Comparison of ENCODE assay signal across 8 cellular contexts in genomic region chr10:96513686-96514551, GRCh38. TPM values are rescaled to one million over a fixed set of nuclear protein-coding genes. Genes with fewer than 3 reads are reported as not detected.
DNase-seq lines count a peak whose midpoint lies in the region; ATAC-seq and TF ChIP-seq lines count a peak whose summit lies in the region.

Gene TLL2 (minus strand): TSS chr10:96513926. CDS start chr10:96513685, 241 bp downstream.

- DNase-seq in Caco-2 (peak; percentile 94 to 96), NCI-H82 (lab: John Stamatoyannopoulos, UW) (peak; percentile 91), mesendoderm (peak; percentile 97)
- DNase-seq in activated CD8-positive, alpha-beta T cell treated with anti-CD3 and anti-CD28 coated beads, Interleukin-2, amount 10 ng/mL, durations not matched to agents 7 days and 5 days: peak; percentile 65
- peak; percentile 56 to 60 for DNase-seq in stimulated activated CD8-positive, alpha-beta memory T cell treated with anti-CD3 and anti-CD28 coated beads, Interleukin-2, amount 100 ng/mL, for 48 hours (ENCODE audit: low read depth in 2 of 2)

- intact Hi-C loops in Caco-2 (cut with micrococcal nuclease; ENCODE audit: unreplicated experiment): no loop called here

- H3K27me3 ChIP-seq in Caco-2 (replicated peaks; ENCODE audit: control insufficient read depth, insufficient read depth, low read length): no peaks in the 10 kb centered on the region; the same call in 1 of the 2 replicates
- H3K27me3 ChIP-seq in endocrine pancreas (ENCODE audit: control insufficient read depth, insufficient read depth, low read length): no peaks in the 10 kb centered on the region
- H3K27me3 ChIP-seq in mesendoderm (ENCODE audit: insufficient read depth, low read length, poor library complexity): peaks cover 14% of the 10 kb centered on the region

- H3K4me3 Mint-ChIP-seq in Caco-2 (ENCODE audit: unreplicated experiment): peak within 1 kb of the TSS; percentile 82
- peak within 1 kb of the TSS; percentile 51 for H3K4me3 Mint-ChIP-seq in activated CD8-positive, alpha-beta T cell treated with anti-CD3 and anti-CD28 coated beads, Interleukin-2, amount 10 ng/mL, durations not matched to agents 7 days and 5 days

- no peak within 1 kb of the TSS for H3K4ac ChIP-seq in mesendoderm (ENCODE audit: low read depth, low read length)

- H3K9me3 ChIP-seq in Caco-2 (no peaks in the 10 kb centered on the region), endocrine pancreas (ENCODE audit: control insufficient read depth, low read length) (no peaks in the 10 kb centered on the region)

- H2AK5ac ChIP-seq in mesendoderm (ENCODE audit: low read length): no peak within 1 kb of the TSS

- H3K27ac ChIP-seq in mesendoderm (ENCODE audit: low read depth, low read length): no peak within 1 kb of the TSS

- no peaks in the 10 kb centered on the region for H3K79me1 ChIP-seq in mesendoderm (ENCODE audit: low read length)

- WGBS in mesendoderm (ENCODE audit: extremely low coverage, insufficient coverage, low lambda C conversion rate): no CpG with 5 or more reads among the region's 69 CpGs

- no peak within 1 kb of the TSS for H2BK120ac ChIP-seq in mesendoderm (ENCODE audit: low read depth, low read length)

- peak; percentile 41 to 58 for TF ChIP-seq CTCF in Caco-2 (IDR thresholded peaks at IDR 0.05; ENCODE audit: insufficient read depth in 1 of 2, low read depth in 1 of 2, low read length in 1 of 2, severe bottlenecking in 1 of 2, unreplicated experiment in 1 of 2)

- CTCF ChIA-PET in Caco-2 (lab: Charles Lee): interaction anchor here (0.5 to 2.7 kb wide), 23 partner anchors 10 to 911 kb away, joined by 3 to 20 read pairs (median 4); partner anchors contain the start of gene TM9SF3
- CTCF ChIA-PET in activated CD8-positive, alpha-beta T cell treated with anti-CD3 and anti-CD28 coated beads, Interleukin-2, amount 10 ng/mL, durations not matched to agents 7 days and 5 days (lab: Charles Lee): interaction anchor here (0.7 to 2.7 kb wide), 20 partner anchors 9 to 672 kb away, joined by 3 to 16 read pairs (median 4); no protein-coding TSS in a partner anchor

- peak within 1 kb of the TSS; percentile 67 for H3K4me2 ChIP-seq in mesendoderm (ENCODE audit: low read length)

- peaks cover 4% of the 10 kb centered on the region for H3K27me3 Mint-ChIP-seq in Caco-2 (ENCODE audit: insufficient read depth, unreplicated experiment)
- H3K27me3 Mint-ChIP-seq in activated CD8-positive, alpha-beta T cell treated with anti-CD3 and anti-CD28 coated beads, Interleukin-2, amount 10 ng/mL, durations not matched to agents 7 days and 5 days (ENCODE audit: low read depth): peaks cover 46% of the 10 kb centered on the region

- no peaks in the 10 kb centered on the region for H3K9me3 Mint-ChIP-seq in Caco-2 (ENCODE audit: unreplicated experiment)
- H3K9me3 Mint-ChIP-seq in activated CD8-positive, alpha-beta T cell treated with anti-CD3 and anti-CD28 coated beads, Interleukin-2, amount 10 ng/mL, durations not matched to agents 7 days and 5 days (ENCODE audit: insufficient read depth): no peaks in the 10 kb centered on the region

- peak within 1 kb of the TSS; percentile 23 for H3K9ac ChIP-seq in endocrine pancreas (ENCODE audit: control insufficient read depth, insufficient read depth, low read length)
- H3K9ac ChIP-seq in mesendoderm (ENCODE audit: low read length): peak within 1 kb of the TSS; percentile 54

- peak within 1 kb of the TSS; percentile 83 for H3K56ac ChIP-seq in mesendoderm (ENCODE audit: low read length)

- H3K18ac ChIP-seq in mesendoderm (ENCODE audit: low read length): no peak within 1 kb of the TSS

- peak; percentile 85 for ATAC-seq in GM19455 (IDR thresholded peaks at IDR 0.05; ENCODE audit: unreplicated experiment)
- ATAC-seq in HG03571 (IDR thresholded peaks at IDR 0.05; ENCODE audit: unreplicated experiment): peak; percentile 55
- ATAC-seq in activated CD8-positive, alpha-beta T cell treated with anti-CD3 and anti-CD28 coated beads, Interleukin-2, amount 10 ng/mL, durations not matched to agents 7 days and 5 days: peak; percentile 83

- no peak within 1 kb of the TSS for H4K5ac ChIP-seq in mesendoderm (ENCODE audit: low read length)

- H3K27ac Mint-ChIP-seq in Caco-2 (ENCODE audit: unreplicated experiment): no peak within 1 kb of the TSS
- no peak within 1 kb of the TSS for H3K27ac Mint-ChIP-seq in activated CD8-positive, alpha-beta T cell treated with anti-CD3 and anti-CD28 coated beads, Interleukin-2, amount 10 ng/mL, durations not matched to agents 7 days and 5 days

- no peaks in the 10 kb centered on the region for H3K79me2 ChIP-seq in mesendoderm (ENCODE audit: control insufficient read depth, insufficient read depth, low read length)

- H3K4me1 ChIP-seq in Caco-2 (peaks cover 3% of the 10 kb centered on the region; the same call in 1 of the 2 replicates), endocrine pancreas (ENCODE audit: control insufficient read depth, insufficient read depth, low read length) (no peaks in the 10 kb centered on the region), mesendoderm (ENCODE audit: control insufficient read depth, low read depth, low read length) (no peaks in the 10 kb centered on the region)

- peaks cover 25% of the 10 kb centered on the region for H3K36me3 Mint-ChIP-seq in Caco-2 (ENCODE audit: insufficient read depth, unreplicated experiment)
- H3K36me3 Mint-ChIP-seq in activated CD8-positive, alpha-beta T cell treated with anti-CD3 and anti-CD28 coated beads, Interleukin-2, amount 10 ng/mL, durations not matched to agents 7 days and 5 days (ENCODE audit: low read depth): peaks cover 4% of the 10 kb centered on the region

- H2BK5ac ChIP-seq in mesendoderm (ENCODE audit: low read length): no peak within 1 kb of the TSS

- H4K8ac ChIP-seq in mesendoderm (ENCODE audit: low read depth, low read length): no peak within 1 kb of the TSS

- H3K23ac ChIP-seq in mesendoderm (ENCODE audit: low read length): no peak within 1 kb of the TSS

- BruUV-seq in Caco-2 (replicated peaks; lab: Mats Ljungman, UMichigan): no TSS peak

- no peak within 1 kb of the TSS for H2BK15ac ChIP-seq in mesendoderm (replicated peaks; ENCODE audit: low read depth)

- H3K36me3 ChIP-seq in Caco-2 (ENCODE audit: control insufficient read depth, insufficient read depth, low read length) (no peaks in the 10 kb centered on the region), endocrine pancreas (ENCODE audit: control insufficient read depth, insufficient read depth, low read length) (no peaks in the 10 kb centered on the region), mesendoderm (ENCODE audit: control insufficient read depth, insufficient read depth, low read length) (no peaks in the 10 kb centered on the region)

- POLR2A ChIA-PET in Caco-2 (lab: Charles Lee): interaction anchor here (0.6 kb wide), 1 partner anchor 323 kb away, joined by 5 read pairs; no protein-coding TSS in a partner anchor
- POLR2A ChIA-PET in activated CD8-positive, alpha-beta T cell treated with anti-CD3 and anti-CD28 coated beads, Interleukin-2, amount 10 ng/mL, durations not matched to agents 7 days and 5 days (lab: Charles Lee): no interaction called here

- H3K4me3 ChIP-seq in Caco-2 (ENCODE audit: low read depth, low read length) (peak within 1 kb of the TSS; percentile 71), endocrine pancreas (ENCODE audit: control insufficient read depth, insufficient read depth, low read length) (peak within 1 kb of the TSS; percentile 4), mesendoderm (ENCODE audit: low read length) (peak within 1 kb of the TSS; percentile 12)

- no peaks in the 10 kb centered on the region for H3K4me1 Mint-ChIP-seq in Caco-2 (ENCODE audit: low read depth, unreplicated experiment)
- peaks cover 21% of the 10 kb centered on the region for H3K4me1 Mint-ChIP-seq in activated CD8-positive, alpha-beta T cell treated with anti-CD3 and anti-CD28 coated beads, Interleukin-2, amount 10 ng/mL, durations not matched to agents 7 days and 5 days (ENCODE audit: low read depth)

RNA-seq across cellular contexts. Expression of gene TLL2, which starts in this region (rescaled TPM):
- total RNA-seq in Caco-2 (2022): 0.14 TPM in 1 of 2 replicates, not detected in the other
- total RNA-seq in activated CD8-positive, alpha-beta T cell treated with anti-CD3 and anti-CD28 coated beads, Interleukin-2, amount 10 ng/mL, durations not matched to agents 7 days and 5 days: under 1 TPM in 1 of 2 experiments, not detected in 1; 0.13 TPM
- 0.48 TPM for polyA plus RNA-seq in mesendoderm (2013, experiment 1 of 2)
- polyA plus RNA-seq in mesendoderm (2013, experiment 2 of 2): 0.55 TPM

Comparison
In these comparisons a context has a peak if more than half of its experiments do, and no peak if none do; other contexts are left out.
1. Peak in DNase-seq and H3K4me3 ChIP-seq in Caco-2; RNA of the gene not detected or under 1 TPM.
2. Peak in DNase-seq and ATAC-seq in activated CD8-positive, alpha-beta T cell treated with anti-CD3 and anti-CD28 coated beads, Interleukin-2, amount 10 ng/mL, durations not matched to agents 7 days and 5 days; RNA of the gene not detected or under 1 TPM.
3. H3K4me3 ChIP-seq: peak in every context shown above with its lines; median percentile 71 in Caco-2; 12 in mesendoderm; 4 in endocrine pancreas.